7 cellular contexts compared by ENCODE assay signal in the genomic region with DNA sequence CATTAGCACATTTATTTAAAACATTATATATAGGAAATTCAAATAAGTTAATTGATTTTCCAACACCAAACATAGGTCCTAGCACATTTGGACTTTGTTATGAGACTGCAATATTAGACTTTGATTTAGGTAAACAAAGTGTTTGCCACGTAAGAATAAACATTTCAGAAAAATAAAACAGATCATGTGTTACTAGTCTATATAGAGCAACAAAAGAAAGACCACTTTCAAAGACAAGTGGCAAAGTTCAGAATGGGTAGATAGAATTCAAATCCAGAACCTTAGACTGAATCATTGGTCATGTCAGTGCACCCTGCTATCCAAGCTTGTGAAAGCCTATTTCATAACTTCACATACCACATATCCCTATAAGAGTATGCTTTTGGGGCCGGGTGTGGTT.
"Had no signal": no experiment of that assay in that cellular context is flagged by ENCODE, and none has a peak within 500 bp of the region (broad histone marks: within the 10 kb centered on the region; RNA-seq: fewer than 3 reads in every experiment).

No MANE protein-coding gene starts in this region.

- H3K27me3 Mint-ChIP-seq: IgD-negative memory B cell had no signal

- ATAC-seq: K562 had no signal

- FAIRE-seq: HTR-8/SVneo, K562 had no signal

- DNase-seq: IMR-90, KBM-7, KG1 had no signal

- H3K4me3 Mint-ChIP-seq: IgD-negative memory B cell had no signal

- H3K4me3 ChIP-seq: K562 had no signal

- H3K27ac ChIP-seq: HL-60 had no signal

- H3K36me3 Mint-ChIP-seq: IgD-negative memory B cell had no signal

- H3K27ac Mint-ChIP-seq: IgD-negative memory B cell had no signal

- H3K4me1 Mint-ChIP-seq: IgD-negative memory B cell had no signal

- H3K9me3 Mint-ChIP-seq: IgD-negative memory B cell had no signal
